11 cellular contexts compared by ENCODE assay signal in the genomic region with DNA sequence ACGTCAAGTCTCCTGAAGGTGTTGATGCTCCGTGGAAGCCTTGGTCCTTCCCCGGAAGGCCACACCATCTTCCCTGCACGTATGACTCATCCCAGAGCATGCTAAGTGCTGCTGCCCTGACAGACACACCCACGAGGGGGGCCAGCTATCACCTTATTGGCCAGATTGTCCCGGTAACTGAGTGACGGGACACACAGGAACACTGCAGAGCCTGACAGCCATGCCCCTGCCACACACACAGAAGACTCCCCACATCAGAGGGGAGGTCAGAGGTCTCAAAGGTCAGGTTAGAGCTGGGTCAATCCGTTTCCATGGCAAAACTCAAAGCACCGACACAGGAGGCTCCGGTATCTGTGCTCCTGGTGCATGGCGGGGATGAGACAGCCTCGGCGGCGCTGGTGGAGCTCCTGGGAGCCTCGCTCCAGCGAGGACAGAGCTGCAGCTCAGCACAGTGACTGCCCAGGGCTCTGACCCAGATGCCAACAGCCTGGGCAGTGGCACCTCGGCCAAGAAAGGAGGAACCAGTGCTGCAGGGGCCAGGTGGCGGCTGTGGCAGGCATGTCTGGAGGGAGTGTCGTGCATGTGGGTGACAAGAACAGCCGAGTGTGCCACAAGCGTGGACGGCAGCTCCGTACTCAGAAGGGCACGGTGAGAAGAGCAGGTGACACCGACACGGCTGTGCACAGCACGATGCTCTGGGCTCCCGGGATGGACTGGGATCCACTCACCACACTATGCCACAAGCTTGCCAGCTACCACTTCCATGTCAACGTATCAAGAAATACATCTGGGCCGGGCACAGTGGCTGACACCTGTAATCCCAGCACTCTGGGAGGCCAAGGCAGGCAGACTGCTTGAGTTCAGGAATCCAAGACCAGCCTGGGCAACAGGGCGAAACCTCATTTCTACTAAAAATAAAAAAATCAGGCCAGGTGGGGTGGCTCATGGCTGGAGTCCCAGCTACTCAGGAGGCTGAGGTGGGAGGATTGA. TPM values are rescaled to one million over a fixed set of nuclear protein-coding genes. Genes with fewer than 3 reads are reported as not detected.
DNase-seq lines count a peak whose midpoint lies in the region; ATAC-seq lines count a peak whose summit lies in the region.
"Had no signal": no experiment of that assay in that cellular context is flagged by ENCODE, and none has a peak within 500 bp of the region (broad histone marks: within the 10 kb centered on the region; RNA-seq: fewer than 3 reads in every experiment).

No MANE protein-coding gene starts in this region.

- intact Hi-C loops in sciatic nerve (cut with DNase I): no loop called here

- DNase-seq in HCEC 1CT: peak; percentile 55
- DNase-seq in SW480 (ENCODE audit: low spot score): peak; percentile 86
- DNase-seq in fibroblast of the conjunctiva (ENCODE audit: low read depth): peak; percentile 35
- peak; percentile 52 for DNase-seq in renal cortical epithelial cell (ENCODE audit: low read depth)
- DNase-seq in DMS153 treated with DMSO at 0.1 percent for 48 hours (lab: John Stamatoyannopoulos, UW; ENCODE audit: unreplicated experiment): no peak
- DNase-seq in sciatic nerve (ENCODE audit: low spot score): no peak
- no peak for DNase-seq in activated CD4-positive, alpha-beta T cell treated with anti-CD3 and anti-CD28 coated beads for 48 hours
- no peak for DNase-seq in NCI-H1436 treated with DMSO at 0.1 percent for 48 hours (lab: John Stamatoyannopoulos, UW)
- DNase-seq: activated effector memory CD4-positive, alpha-beta T cell treated with anti-CD3 and anti-CD28 coated beads, Interleukin-2, amount 50 U/mL, for 16 hours; H9; stimulated activated CD4-positive, alpha-beta T cell treated with anti-CD3 and anti-CD28 coated beads, Interleukin-2, amount 100 ng/mL, for 48 hours had no signal

- no peak for ATAC-seq in sciatic nerve

RNA-seq across cellular contexts. Expression of a gene that starts 14.8 kb away (rescaled TPM):
- 0.35 and 1.1 TPM in 2 replicates for total RNA-seq in renal cortical epithelial cell
- total RNA-seq in sciatic nerve: 7.1 TPM

RNA-seq across cellular contexts. Expression of a gene that starts 19.4 kb away (rescaled TPM):
- total RNA-seq in renal cortical epithelial cell: 78.7 and 87.2 TPM in 2 replicates
- total RNA-seq in sciatic nerve: 78.5 TPM

RNA-seq across cellular contexts. Expression of a gene that starts 43.3 kb away (rescaled TPM):
- 27.0 and 42.0 TPM in 2 replicates for total RNA-seq in renal cortical epithelial cell
- 19.4 TPM for total RNA-seq in sciatic nerve

RNA-seq across cellular contexts. Expression of a gene that starts 44.7 kb away (rescaled TPM):
- 0.52 and 2.4 TPM in 2 replicates for total RNA-seq in renal cortical epithelial cell
- total RNA-seq in sciatic nerve: 2.4 TPM

Comparison
In these comparisons a context has a peak if more than half of its experiments do, and no peak if none do; other contexts are left out.
1. DNase-seq: peak in HCEC 1CT (single experiment), SW480 (single experiment), fibroblast of the conjunctiva (single experiment) and renal cortical epithelial cell (single experiment); none in DMS153 treated with DMSO at 0.1 percent for 48 hours (single experiment), sciatic nerve (single experiment), activated CD4-positive, alpha-beta T cell treated with anti-CD3 and anti-CD28 coated beads for 48 hours (single experiment) and NCI-H1436 treated with DMSO at 0.1 percent for 48 hours (single experiment).